Comparison of ENCODE assay signal across 8 cellular contexts in genomic region chr14:71322660-71323250, GRCh38. TPM values are rescaled to one million over a fixed set of nuclear protein-coding genes. Genes with fewer than 3 reads are reported as not detected.
DNase-seq lines count a peak whose midpoint lies in the region; ATAC-seq and TF ChIP-seq lines count a peak whose summit lies in the region.

No MANE protein-coding gene starts in this region.

- H3K27ac ChIP-seq in iPS-18a (ENCODE audit: low read length) = no peak overlapping the region

- peak overlapping the region; percentile 87 for H3K4me3 ChIP-seq in Loucy (ENCODE audit: low read length, poor library complexity, severe bottlenecking)
- H3K4me3 ChIP-seq in adipocyte (ENCODE audit: low read length) = peak overlapping the region; percentile 97
- H3K4me3 ChIP-seq in iPS-18a (ENCODE audit: low read length) = peak overlapping the region; percentile 94

- H3K79me2 ChIP-seq in Loucy (ENCODE audit: insufficient read depth, low read length) = peaks cover 69% of the 10 kb centered on the region

- H3K36me3 Mint-ChIP-seq in activated T-cell treated with anti-CD3 and anti-CD28 coated beads, Interleukin-2, amount 50 U/mL, for 4 hours (ENCODE audit: insufficient read depth) = no peaks in the 10 kb centered on the region
- peaks cover 8 to 43% of the 10 kb centered on the region in 2 donors for H3K36me3 Mint-ChIP-seq in stimulated activated naive B cell treated with anti-CD40 and anti-IgM and Interleukin-4, amounts not matched to agents 10 μg/mL and 1 μg/mL and 100 μg/mL, for 72 hours

- H3K4me1 ChIP-seq in Loucy (ENCODE audit: insufficient read depth, low read length, poor library complexity, severe bottlenecking) (peaks cover 51% of the 10 kb centered on the region), adipocyte (ENCODE audit: control insufficient read depth, insufficient read depth, low read length) (peaks cover 22% of the 10 kb centered on the region), iPS-18a (ENCODE audit: control insufficient read depth, low read depth, low read length) (peaks cover 36% of the 10 kb centered on the region)

- H3F3A ChIP-seq in Loucy (ENCODE audit: low read depth) = peaks cover 9% of the 10 kb centered on the region; the same call in 1 of the 2 replicates

- peaks cover 54% of the 10 kb centered on the region for H4K20me1 ChIP-seq in Loucy (ENCODE audit: insufficient read depth, low read length, poor library complexity, severe bottlenecking)

- DNase-seq in activated T-cell treated with anti-CD3 and anti-CD28 coated beads, Interleukin-2, amount 50 U/mL, for 4 hours = no peak
- no peak for DNase-seq in activated T-cell treated with anti-CD3 and anti-CD28 coated beads, Interleukin-2, amount 50 U/mL, for 48 hours
- DNase-seq in adipocyte (ENCODE audit: low read depth) = peak; percentile 75
- peak; percentile 35 for DNase-seq in stimulated activated naive B cell treated with anti-CD40 and anti-IgM and Interleukin-4, amounts not matched to agents 10 μg/mL and 1 μg/mL and 100 μg/mL, for 72 hours
- DNase-seq in cardiac septum (ENCODE audit: low spot score) = no peak
- DNase-seq in T1000 (lab: John Stamatoyannopoulos, UW) = no peak

- no peak overlapping the region for H2AFZ ChIP-seq in Loucy (ENCODE audit: low read length)

- no peaks in the 10 kb centered on the region for H3K9me3 Mint-ChIP-seq in activated T-cell treated with anti-CD3 and anti-CD28 coated beads, Interleukin-2, amount 50 U/mL, for 4 hours
- H3K9me3 Mint-ChIP-seq in stimulated activated naive B cell treated with anti-CD40 and anti-IgM and Interleukin-4, amounts not matched to agents 10 μg/mL and 1 μg/mL and 100 μg/mL, for 72 hours = no peaks in the 10 kb centered on the region

- peak overlapping the region; percentile 88 for H3K4me2 ChIP-seq in Loucy (ENCODE audit: low read depth, low read length, poor library complexity, severe bottlenecking)

- H3K9me3 ChIP-seq in Loucy (ENCODE audit: insufficient read depth, low read depth, low read length) (no peaks in the 10 kb centered on the region), adipocyte (ENCODE audit: control insufficient read depth, low read length) (no peaks in the 10 kb centered on the region), iPS-18a (ENCODE audit: control insufficient read depth, low read depth, low read length) (no peaks in the 10 kb centered on the region)

- no peaks in the 10 kb centered on the region for H3K9me2 ChIP-seq in Loucy (replicated peaks; ENCODE audit: low read depth, low read length)

- no peaks in the 10 kb centered on the region for H3K27me3 ChIP-seq in Loucy (ENCODE audit: insufficient read depth, low read length, poor library complexity, severe bottlenecking)
- no peaks in the 10 kb centered on the region for H3K27me3 ChIP-seq in adipocyte (replicated peaks; ENCODE audit: control insufficient read depth, insufficient read depth, low read length)
- no peaks in the 10 kb centered on the region for H3K27me3 ChIP-seq in iPS-18a (ENCODE audit: control insufficient read depth, insufficient read depth, low read length)

- H3K36me3 ChIP-seq in Loucy (ENCODE audit: insufficient read depth, low read length) (no peaks in the 10 kb centered on the region), adipocyte (ENCODE audit: control insufficient read depth, insufficient read depth, low read length, severe bottlenecking) (no peaks in the 10 kb centered on the region), iPS-18a (ENCODE audit: control insufficient read depth, low read depth, low read length) (no peaks in the 10 kb centered on the region)

- no peak for ATAC-seq in activated T-cell treated with anti-CD3 and anti-CD28 coated beads, Interleukin-2, amount 50 U/mL, for 4 hours
- no peak for ATAC-seq in stimulated activated naive B cell treated with anti-CD40 and anti-IgM and Interleukin-4, amounts not matched to agents 10 μg/mL and 1 μg/mL and 100 μg/mL, for 72 hours (replicated peaks)

- peak overlapping the region; percentile 92 for H3K27ac Mint-ChIP-seq in stimulated activated naive B cell treated with anti-CD40 and anti-IgM and Interleukin-4, amounts not matched to agents 10 μg/mL and 1 μg/mL and 100 μg/mL, for 72 hours

- peaks cover 58% of the 10 kb centered on the region for H3K4me1 Mint-ChIP-seq in activated T-cell treated with anti-CD3 and anti-CD28 coated beads, Interleukin-2, amount 50 U/mL, for 4 hours (ENCODE audit: low read depth)
- H3K4me1 Mint-ChIP-seq in stimulated activated naive B cell treated with anti-CD40 and anti-IgM and Interleukin-4, amounts not matched to agents 10 μg/mL and 1 μg/mL and 100 μg/mL, for 72 hours = peaks cover 36 to 54% of the 10 kb centered on the region in 2 donors

- intact Hi-C loops in cardiac septum (cut with DNase I) = loop anchor here (2.0 to 5.0 kb wide), 2 partner anchors 180 to 430 kb away; no protein-coding TSS in a partner anchor

- peak overlapping the region; percentile 89 for H3K9ac ChIP-seq in Loucy (ENCODE audit: low read depth, low read length, poor library complexity, severe bottlenecking)
- H3K9ac ChIP-seq in adipocyte (ENCODE audit: low read length) = peak overlapping the region; percentile 91
- H3K9ac ChIP-seq in iPS-18a (ENCODE audit: low read length) = no peak overlapping the region

- H3K27me3 Mint-ChIP-seq in activated T-cell treated with anti-CD3 and anti-CD28 coated beads, Interleukin-2, amount 50 U/mL, for 4 hours (ENCODE audit: low read depth) = no peaks in the 10 kb centered on the region
- H3K27me3 Mint-ChIP-seq in stimulated activated naive B cell treated with anti-CD40 and anti-IgM and Interleukin-4, amounts not matched to agents 10 μg/mL and 1 μg/mL and 100 μg/mL, for 72 hours = no peaks in the 10 kb centered on the region

- peak overlapping the region; percentile 89 for H3K4me3 Mint-ChIP-seq in activated T-cell treated with anti-CD3 and anti-CD28 coated beads, Interleukin-2, amount 50 U/mL, for 4 hours
- H3K4me3 Mint-ChIP-seq in stimulated activated naive B cell treated with anti-CD40 and anti-IgM and Interleukin-4, amounts not matched to agents 10 μg/mL and 1 μg/mL and 100 μg/mL, for 72 hours = peak overlapping the region; percentile 89 to 95

- peak; percentile 73 for TF ChIP-seq CTCF in Loucy (conservative IDR thresholded peaks at IDR 0.05; ENCODE audit: low read length)

RNA-seq across cellular contexts. Expression of gene SIPA1L1, which starts 2.5 kb away (rescaled TPM):
- 10 to 100 TPM; 42.4 to 48.1 (median 45.1) TPM for total RNA-seq in activated T-cell treated with anti-CD3 and anti-CD28 coated beads, Interleukin-2, amount 50 U/mL, for 4 hours
- 14.3 TPM for total RNA-seq in cardiac septum

Comparison
In these comparisons a context has a peak if more than half of its experiments do, and no peak if none do; other contexts are left out.
1. DNase-seq: peak in adipocyte (single experiment) and stimulated activated naive B cell treated with anti-CD40 and anti-IgM and Interleukin-4, amounts not matched to agents 10 μg/mL and 1 μg/mL and 100 μg/mL, for 72 hours (single experiment); none in activated T-cell treated with anti-CD3 and anti-CD28 coated beads, Interleukin-2, amount 50 U/mL, for 4 hours (single experiment), activated T-cell treated with anti-CD3 and anti-CD28 coated beads, Interleukin-2, amount 50 U/mL, for 48 hours (0 of 2), cardiac septum (single experiment) and T1000 (single experiment).
2. Peak in every context shown above with its lines, with median percentiles within 50 percentile points of each other: H3K4me3 ChIP-seq.